In genomic region chr11:78195917-78196545, GRCh38 we compare ENCODE assay signal across 18 cellular contexts.
"Had no signal": no experiment of that assay in that cellular context is flagged by ENCODE, and none has a peak within 500 bp of the region (broad histone marks: within the 10 kb centered on the region; RNA-seq: fewer than 3 reads in every experiment).

No MANE protein-coding gene starts in this region.

- FAIRE-seq: astrocyte, endometrium, keratinocyte, TTC549 had no signal

- H3K4me3 ChIP-seq: hepatocyte, psoas muscle, suprapubic skin, upper lobe of left lung had no signal

- H3K9me3 ChIP-seq: psoas muscle, suprapubic skin, upper lobe of left lung had no signal

- DNase-seq: activated CD4-positive, alpha-beta T cell treated with anti-CD3 and anti-CD28 coated beads for 4 hours; activated CD8-positive, alpha-beta memory T cell treated with anti-CD3 and anti-CD28 coated beads for 24 hours; activated naive CD4-positive, alpha-beta T cell treated with anti-CD3 and anti-CD28 coated beads for 36 hours; activated naive CD8-positive, alpha-beta T cell treated with anti-CD3 and anti-CD28 coated beads, Interleukin-2, amount 50 U/mL, for 24 hours; psoas muscle; stimulated activated CD4-positive, alpha-beta T cell treated with anti-CD3 and anti-CD28 coated beads, Interleukin-15, amount 100 ng/mL, for 24 hours; stimulated activated CD4-positive, alpha-beta T cell treated with anti-CD3 and anti-CD28 coated beads, Interleukin-4, amount 100 ng/mL, for 24 hours; stimulated activated naive CD4-positive, alpha-beta T cell; SW 1271; upper lobe of left lung had no signal

- H3K27me3 ChIP-seq: hepatocyte, suprapubic skin, upper lobe of left lung had no signal

- ATAC-seq: activated naive CD8-positive, alpha-beta T cell treated with anti-CD3 and anti-CD28 coated beads, Interleukin-2, amount 50 U/mL, for 24 hours; esophagus mucosa; psoas muscle; WTC11 had no signal

- H3K27ac ChIP-seq: hepatocyte, psoas muscle, suprapubic skin, upper lobe of left lung had no signal
